In the genomic region with DNA sequence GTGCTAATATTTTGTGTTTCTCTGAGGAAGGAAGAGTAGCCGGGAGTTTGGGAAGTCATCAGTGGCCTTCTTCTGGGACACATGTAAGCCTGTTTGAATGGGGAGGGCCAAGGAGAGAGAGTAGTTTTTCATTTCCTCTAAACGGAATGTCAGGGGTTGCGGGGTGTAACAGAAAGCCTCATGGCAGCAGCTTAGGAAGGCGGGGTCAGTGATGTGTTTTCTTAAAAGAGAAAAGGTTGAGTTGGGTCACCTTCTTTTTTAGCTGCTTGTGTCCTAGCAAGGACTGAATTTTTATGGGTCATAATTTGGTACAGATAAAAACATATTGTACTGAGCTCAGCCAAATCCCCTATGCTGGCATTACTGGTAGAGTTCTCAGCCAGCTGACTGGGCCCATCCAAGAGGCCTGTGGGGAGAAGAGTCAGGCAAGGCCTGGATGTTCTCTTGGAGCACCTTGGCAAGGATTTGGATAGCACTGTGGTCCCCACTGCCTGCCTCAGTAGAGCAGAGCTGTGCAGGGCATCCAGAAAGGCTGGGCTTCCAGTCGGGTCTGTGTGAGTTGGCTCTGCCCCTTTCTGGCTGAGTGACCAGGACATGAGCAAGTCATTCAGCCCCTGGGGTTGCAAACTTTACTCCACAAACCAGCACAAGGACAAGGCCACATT, we compare ENCODE assay signal across 16 cellular contexts. TPM values are rescaled to one million over a fixed set of nuclear protein-coding genes. Genes with fewer than 3 reads are reported as not detected.
DNase-seq lines count a peak whose midpoint lies in the region; ATAC-seq, FAIRE-seq and TF ChIP-seq lines count a peak whose summit lies in the region.
"Had no signal": no experiment of that assay in that cellular context is flagged by ENCODE, and none has a peak within 500 bp of the region (broad histone marks: within the 10 kb centered on the region; RNA-seq: fewer than 3 reads in every experiment).

No MANE protein-coding gene starts in this region.

- DNase-seq in IMR-90 (no peak), endothelial cell of umbilical vein (ENCODE audit: low read depth, low spot score) (peak; percentile 21), right lobe of liver (peak in 1 of 3 donors; percentile 74), hepatic stellate cell (ENCODE audit: low spot score) (no peak), T-helper 1 cell (no peak), NOMO-1 treated with dmso at 0.1 percent for 144 hours (lab: John Stamatoyannopoulos, UW; ENCODE audit: unreplicated experiment) (no peak)
- DNase-seq in stimulated activated effector memory CD8-positive, alpha-beta T cell treated with anti-CD3 and anti-CD28 coated beads, Interleukin-12 subunit alpha, Interleukin-12 subunit beta, amount 100 ng/mL, for 72 hours (ENCODE audit: low spot score in 2 of 2), result no peak
- DNase-seq: activated B cell treated with CpG ODN at 0.5 μM for 24 hours; activated naive CD8-positive, alpha-beta T cell treated with anti-CD3 and anti-CD28 coated beads for 36 hours; cortex of kidney; MM.1S had no signal

- no peaks in the 10 kb centered on the region for H3K36me3 ChIP-seq in IMR-90 (ENCODE audit: control insufficient read depth, insufficient read depth, low read length)
- no peaks in the 10 kb centered on the region for H3K36me3 ChIP-seq in endothelial cell of umbilical vein (ENCODE audit: control insufficient read depth in 2 of 2, extremely low read depth in 1 of 2, insufficient read depth in 2 of 2, low read length in 2 of 2)
- no peaks in the 10 kb centered on the region for H3K36me3 ChIP-seq in right lobe of liver
- H3K36me3 ChIP-seq in stomach smooth muscle (ENCODE audit: control insufficient read depth in 2 of 2, insufficient read depth in 2 of 2, low read length in 2 of 2), result no peaks in the 10 kb centered on the region
- H3K36me3 ChIP-seq: neural progenitor cell had no signal

- TF ChIP-seq POLR2A in IMR-90 (IDR thresholded peaks at IDR 0.05; ENCODE audit: low read depth, low read length) (no peak), endothelial cell of umbilical vein (IDR thresholded peaks at IDR 0.05; ENCODE audit: low read depth, low read length) (no peak), right lobe of liver (IDR thresholded peaks at IDR 0.05) (no peak)

- intact Hi-C loops in IMR-90 (cut with micrococcal nuclease), result no loop called here
- intact Hi-C loops in endothelial cell of umbilical vein (cut with micrococcal nuclease), result no loop called here
- intact Hi-C loops in right lobe of liver (cut with DNase I), result no loop called here

- no peak overlapping the region for H2BK5ac ChIP-seq in IMR-90 (ENCODE audit: low read depth, low read length, poor library complexity, severe bottlenecking)

- H3K56ac ChIP-seq in IMR-90 (ENCODE audit: extremely low read depth, insufficient read depth, low read length), result no peak overlapping the region

- H2BK20ac ChIP-seq in IMR-90 (ENCODE audit: low read depth, low read length), result peak overlapping the region; percentile 69; the same call in 1 of the 2 replicates

- H3K4me3 Mint-ChIP-seq in stimulated activated effector memory CD8-positive, alpha-beta T cell treated with anti-CD3 and anti-CD28 coated beads, Interleukin-12 subunit alpha, Interleukin-12 subunit beta, amount 100 ng/mL, for 72 hours, result no peak overlapping the region
- H3K4me3 Mint-ChIP-seq: activated B cell treated with CpG ODN at 0.5 μM for 24 hours; activated naive CD8-positive, alpha-beta T cell treated with anti-CD3 and anti-CD28 coated beads for 36 hours; B cell; neural progenitor cell had no signal

- peak overlapping the region; percentile 14; the same call in 1 of the 2 replicates for H3K18ac ChIP-seq in IMR-90 (ENCODE audit: low read depth, low read length)

- H4K91ac ChIP-seq in IMR-90 (ENCODE audit: insufficient read depth, low read depth, low read length), result 0 out of 2 replicates have a peak overlapping the region, but pooled peaks have one; percentile 39

- H4K8ac ChIP-seq in IMR-90 (ENCODE audit: low read depth in 2 of 2, low read length in 2 of 2), result peak overlapping the region in 1 of 2 experiments; percentile 53; a peak in 1 of 4 replicates

- peaks cover 17% of the 10 kb centered on the region for H3K4me1 ChIP-seq in IMR-90 (ENCODE audit: control insufficient read depth, insufficient read depth, low read length)
- H3K4me1 ChIP-seq in endothelial cell of umbilical vein (ENCODE audit: control insufficient read depth, extremely low read depth, insufficient read depth, low read length), result peaks cover 33% of the 10 kb centered on the region
- H3K4me1 ChIP-seq in right lobe of liver, result peaks cover 2 to 21% (median 9%) of the 10 kb centered on the region in 4 donors
- H3K4me1 ChIP-seq in stomach smooth muscle (ENCODE audit: control insufficient read depth, insufficient read depth, low read length), result peaks cover 40% of the 10 kb centered on the region

- FAIRE-seq in endothelial cell of umbilical vein (lab: Jason Lieb, UNC), result peak; percentile 12
- FAIRE-seq: keratinocyte had no signal

- H3K9ac ChIP-seq in IMR-90 (ENCODE audit: low read depth, low read length), result no peak overlapping the region
- H3K9ac ChIP-seq in endothelial cell of umbilical vein (replicated peaks; ENCODE audit: extremely low read depth, insufficient read depth, low read length), result no peak overlapping the region
- H3K9ac ChIP-seq in stomach smooth muscle (ENCODE audit: low read length in 2 of 2), result peak overlapping the region in 1 of 2 donors; percentile 47
- H3K9ac ChIP-seq: neural progenitor cell had no signal

- H3K9me3 ChIP-seq in IMR-90 (ENCODE audit: control insufficient read depth, insufficient read depth, low read length) (no peaks in the 10 kb centered on the region), endothelial cell of umbilical vein (replicated peaks; ENCODE audit: control insufficient read depth, insufficient read depth, low read length) (no peaks in the 10 kb centered on the region), right lobe of liver (no peaks in the 10 kb centered on the region), stomach smooth muscle (ENCODE audit: control insufficient read depth in 2 of 2, low read length in 2 of 2) (no peaks in the 10 kb centered on the region)

- H3K23ac ChIP-seq in IMR-90 (ENCODE audit: low read depth, low read length), result no peak overlapping the region

- no peaks in the 10 kb centered on the region for H3K4me1 Mint-ChIP-seq in stimulated activated effector memory CD8-positive, alpha-beta T cell treated with anti-CD3 and anti-CD28 coated beads, Interleukin-12 subunit alpha, Interleukin-12 subunit beta, amount 100 ng/mL, for 72 hours
- H3K4me1 Mint-ChIP-seq: activated B cell treated with CpG ODN at 0.5 μM for 24 hours; activated naive CD8-positive, alpha-beta T cell treated with anti-CD3 and anti-CD28 coated beads for 36 hours; B cell had no signal

- no peaks in the 10 kb centered on the region for H3K36me3 Mint-ChIP-seq in stimulated activated effector memory CD8-positive, alpha-beta T cell treated with anti-CD3 and anti-CD28 coated beads, Interleukin-12 subunit alpha, Interleukin-12 subunit beta, amount 100 ng/mL, for 72 hours
- H3K36me3 Mint-ChIP-seq: activated naive CD8-positive, alpha-beta T cell treated with anti-CD3 and anti-CD28 coated beads for 36 hours; neural progenitor cell had no signal

- no peaks in the 10 kb centered on the region for H3K79me2 ChIP-seq in endothelial cell of umbilical vein (ENCODE audit: control insufficient read depth, insufficient read depth, low read length)

- dilution Hi-C loops in IMR-90 (cut with HindIII; ENCODE audit: low sequenced_read_pairs, unreplicated experiment), result no loop called here
- dilution Hi-C loops in endothelial cell of umbilical vein (cut with MboI; ENCODE audit: extremely low pct_ligation_motif_present, low sequenced_read_pairs), result no loop called here

- no peak overlapping the region; the same call in 2 of the 3 replicates for H2BK15ac ChIP-seq in IMR-90 (ENCODE audit: low read depth, low read length)

- POLR2A ChIA-PET in IMR-90 (lab: Charles Lee; ENCODE audit: unreplicated experiment) (no interaction called here), endothelial cell of umbilical vein (lab: Charles Lee) (no interaction called here)

- TF ChIP-seq RAD21 in IMR-90 (IDR thresholded peaks at IDR 0.05; ENCODE audit: low read length), result no peak

- H3K27ac ChIP-seq in IMR-90 (ENCODE audit: insufficient read depth, low read length) (no peak overlapping the region), endothelial cell of umbilical vein (ENCODE audit: insufficient read depth, low read depth, low read length) (no peak overlapping the region), right lobe of liver (peak overlapping the region; percentile 8 to 29 (median 17)), stomach smooth muscle (ENCODE audit: low read length) (peak overlapping the region; percentile 78)
- H3K27ac ChIP-seq: neural progenitor cell had no signal

- H3K9me3 Mint-ChIP-seq in stimulated activated effector memory CD8-positive, alpha-beta T cell treated with anti-CD3 and anti-CD28 coated beads, Interleukin-12 subunit alpha, Interleukin-12 subunit beta, amount 100 ng/mL, for 72 hours, result no peaks in the 10 kb centered on the region
- H3K9me3 Mint-ChIP-seq: activated B cell treated with CpG ODN at 0.5 μM for 24 hours; activated naive CD8-positive, alpha-beta T cell treated with anti-CD3 and anti-CD28 coated beads for 36 hours; neural progenitor cell had no signal

- 0 out of 2 replicates have a peak overlapping the region, but pooled peaks have one; percentile 5 for H2AK5ac ChIP-seq in IMR-90 (ENCODE audit: low read depth, low read length)

- peak overlapping the region; percentile 57 for H2BK120ac ChIP-seq in IMR-90 (ENCODE audit: low read depth, low read length)

- H2AFZ ChIP-seq in IMR-90 (replicated peaks; ENCODE audit: low read length, poor library complexity) (peak overlapping the region; percentile 47), endothelial cell of umbilical vein (ENCODE audit: low read depth, low read length) (peak overlapping the region; percentile 32)
- H2AFZ ChIP-seq: neural progenitor cell had no signal

- no peak overlapping the region for H2AK9ac ChIP-seq in IMR-90 (replicated peaks; ENCODE audit: low read depth, low read length, poor library complexity)

- H3K9me1 ChIP-seq in IMR-90 (ENCODE audit: insufficient read depth, low read length) (peaks cover 10% of the 10 kb centered on the region), endothelial cell of umbilical vein (replicated peaks; ENCODE audit: control insufficient read depth, extremely low read depth, insufficient read depth, low read length) (no peaks in the 10 kb centered on the region)

- no CpG with 5 or more reads among the region's 5 CpGs for WGBS in IMR-90 (ENCODE audit: extremely low coverage in 2 of 2, insufficient read length in 1 of 2), 2 experiments
- 35% methylated on average over 4 of the region's 5 CpGs for WGBS in right lobe of liver (ENCODE audit: insufficient coverage, low coverage, low lambda C conversion rate, missing lambda C conversion rate)

- H4K5ac ChIP-seq in IMR-90 (ENCODE audit: low read depth, low read length), result peak overlapping the region; percentile 45; the same call in 1 of the 2 replicates

- no peak overlapping the region for H3K4me3 ChIP-seq in IMR-90 (ENCODE audit: insufficient read depth, low read depth, low read length)
- H3K4me3 ChIP-seq in endothelial cell of umbilical vein (replicated peaks in 1 of 3; ENCODE audit: insufficient read depth in 1 of 3, low read depth in 1 of 3, low read length in 3 of 3), result no peak overlapping the region
- no peak overlapping the region for H3K4me3 ChIP-seq in right lobe of liver
- H3K4me3 ChIP-seq in stomach smooth muscle (ENCODE audit: low read length in 2 of 2), result no peak overlapping the region
- H3K4me3 ChIP-seq: neural progenitor cell had no signal

- H3K27me3 ChIP-seq in IMR-90 (ENCODE audit: control insufficient read depth, insufficient read depth, low read length) (peaks cover 2% of the 10 kb centered on the region), endothelial cell of umbilical vein (ENCODE audit: control insufficient read depth in 2 of 2, insufficient read depth in 2 of 2, low read length in 2 of 2) (no peaks in the 10 kb centered on the region), right lobe of liver (no peaks in the 10 kb centered on the region), stomach smooth muscle (ENCODE audit: control insufficient read depth in 1 of 2, insufficient read depth in 2 of 2, low read length in 2 of 2) (no peaks in the 10 kb centered on the region)
- H3K27me3 ChIP-seq: neural progenitor cell had no signal

- ATAC-seq in IMR-90 (ENCODE audit: low read depth) (no peak), right lobe of liver (peak; percentile 41 to 54 (median 50))
- no peak for ATAC-seq in stimulated activated effector memory CD8-positive, alpha-beta T cell treated with anti-CD3 and anti-CD28 coated beads, Interleukin-12 subunit alpha, Interleukin-12 subunit beta, amount 100 ng/mL, for 72 hours
- ATAC-seq: SK-N-SH treated with all-trans-retinoic acid at 6 μM for 48 hours had no signal

- H3K4ac ChIP-seq in IMR-90 (ENCODE audit: low read depth, low read length), result peak overlapping the region; percentile 28; the same call in 1 of the 2 replicates

- H4K20me1 ChIP-seq in IMR-90 (ENCODE audit: insufficient read depth, low read length) (no peaks in the 10 kb centered on the region), endothelial cell of umbilical vein (replicated peaks; ENCODE audit: control insufficient read depth, extremely low read depth, insufficient read depth, low read length) (no peaks in the 10 kb centered on the region)

- no peak for TF ChIP-seq CTCF in IMR-90 (conservative IDR thresholded peaks at IDR 0.05; ENCODE audit: low read depth, low read length)
- no peak for TF ChIP-seq CTCF in endothelial cell of umbilical vein (IDR thresholded peaks at IDR 0.05; ENCODE audit: extremely low read depth in 1 of 2, insufficient read depth in 1 of 2, low read depth in 1 of 2, low read length in 2 of 2)
- TF ChIP-seq CTCF in right lobe of liver (IDR thresholded peaks at IDR 0.05), result no peak

- H3K14ac ChIP-seq in IMR-90 (replicated peaks; ENCODE audit: low read depth, low read length), result 0 out of 2 replicates have a peak overlapping the region, but pooled peaks have one; percentile 49

- no peaks in the 10 kb centered on the region; a peak in 1 of 4 replicates for H3K79me1 ChIP-seq in IMR-90 (ENCODE audit: low read depth in 1 of 2, low read length in 2 of 2)

- no peak overlapping the region for H3K27ac Mint-ChIP-seq in stimulated activated effector memory CD8-positive, alpha-beta T cell treated with anti-CD3 and anti-CD28 coated beads, Interleukin-12 subunit alpha, Interleukin-12 subunit beta, amount 100 ng/mL, for 72 hours
- H3K27ac Mint-ChIP-seq: activated B cell treated with CpG ODN at 0.5 μM for 24 hours; activated naive CD8-positive, alpha-beta T cell treated with anti-CD3 and anti-CD28 coated beads for 36 hours; B cell; neural progenitor cell had no signal

- no TSS peak for BruUV-seq in IMR-90 (replicated peaks; lab: Mats Ljungman, UMichigan)
- BruUV-seq in endothelial cell of umbilical vein (replicated peaks; lab: Mats Ljungman, UMichigan), result no TSS peak

- in situ Hi-C loops in IMR-90 (cut with MboI; ENCODE audit: low sequenced_read_pairs), result no loop called here

- CTCF ChIA-PET in IMR-90 (lab: Yijun Ruan, JAX), result no interaction called here
- CTCF ChIA-PET in endothelial cell of umbilical vein (lab: Charles Lee), result interaction anchor here (0.9 to 1.9 kb wide), 8 partner anchors 9 to 119 kb away, joined by 3 to 8 read pairs (median 3); no protein-coding TSS in a partner anchor

- H3K4me2 ChIP-seq in IMR-90 (ENCODE audit: low read depth, low read length) (no peak overlapping the region), endothelial cell of umbilical vein (ENCODE audit: insufficient read depth, low read length) (no peak overlapping the region)
- H3K4me2 ChIP-seq: neural progenitor cell had no signal

RNA-seq across cellular contexts. Expression of gene NAV2, which starts 29.4 kb away (rescaled TPM):
- total RNA-seq in IMR-90 (2012; rRNA removed), result 4.5 and 4.7 TPM in 2 replicates
- polyA plus RNA-seq in IMR-90 (2012; rRNA removed), result 12.3 and 12.6 TPM in 2 replicates
- polyA plus RNA-seq in IMR-90 (2012; cell fraction: cytosol; rRNA removed), result 4.9 and 7.2 TPM in 2 replicates
- 50.0 and 63.2 TPM in 2 replicates for polyA plus RNA-seq in IMR-90 (2012; cell fraction: nucleus; rRNA removed; ENCODE audit: low replicate concordance)
- 45.8 and 68.0 TPM in 2 replicates for total RNA-seq in endothelial cell of umbilical vein
- 10.9 and 11.0 TPM in 2 replicates for polyA plus RNA-seq in endothelial cell of umbilical vein
- polyA plus RNA-seq in endothelial cell of umbilical vein (2011; cell fraction: cytosol; rRNA removed), result 10.3 and 10.4 TPM in 2 replicates
- 45.3 and 49.3 TPM in 2 replicates for polyA plus RNA-seq in endothelial cell of umbilical vein (2011; cell fraction: nucleus; rRNA removed)
- polyA plus RNA-seq in endothelial cell of umbilical vein (2012), result 22.2 and 26.4 TPM in 2 replicates
- 47.7 and 51.4 TPM in 2 replicates for polyA minus RNA-seq in endothelial cell of umbilical vein
- 5.6 TPM for polyA minus RNA-seq in endothelial cell of umbilical vein (2011; cell fraction: cytosol; rRNA and poly(A)+ RNA removed)
- 76.8 and 77.0 TPM in 2 replicates for polyA minus RNA-seq in endothelial cell of umbilical vein (2011; cell fraction: nucleus; rRNA and poly(A)+ RNA removed)
- 10 to 100 TPM; 15.5 to 69.2 (median 37.1) TPM for total RNA-seq in right lobe of liver

Comparison
In these comparisons a context has a peak if more than half of its experiments do, and no peak if none do; other contexts are left out.
1. ATAC-seq: peak in right lobe of liver (4 of 4); none in IMR-90 (single experiment) and stimulated activated effector memory CD8-positive, alpha-beta T cell treated with anti-CD3 and anti-CD28 coated beads, Interleukin-12 subunit alpha, Interleukin-12 subunit beta, amount 100 ng/mL, for 72 hours (single experiment).
2. H3K27ac ChIP-seq: peak in right lobe of liver (3 of 3) and stomach smooth muscle (single experiment); none in IMR-90 (single experiment) and endothelial cell of umbilical vein (single experiment).